17 cellular contexts compared by ENCODE assay signal in genomic region chr5:96087939-96088338, GRCh38.
"Had no signal": no experiment of that assay in that cellular context is flagged by ENCODE, and none has a peak within 500 bp of the region (broad histone marks: within the 10 kb centered on the region; RNA-seq: fewer than 3 reads in every experiment).

No MANE protein-coding gene starts in this region.

- H3K27ac Mint-ChIP-seq: activated naive CD8-positive, alpha-beta T cell treated with anti-CD3 and anti-CD28 coated beads, Interleukin-2, amount 10 ng/mL, durations not matched to agents 7 days and 5 days; immature natural killer cell had no signal

- H3K36me3 Mint-ChIP-seq: activated naive CD8-positive, alpha-beta T cell treated with anti-CD3 and anti-CD28 coated beads, Interleukin-2, amount 10 ng/mL, durations not matched to agents 7 days and 5 days; immature natural killer cell had no signal

- FAIRE-seq: endothelial cell of umbilical vein, pancreas had no signal

- H3K27ac ChIP-seq: foreskin keratinocyte, pancreas, sigmoid colon, spleen, stomach, thoracic aorta, upper lobe of right lung had no signal

- H3K9me3 Mint-ChIP-seq: activated naive CD8-positive, alpha-beta T cell treated with anti-CD3 and anti-CD28 coated beads, Interleukin-2, amount 10 ng/mL, durations not matched to agents 7 days and 5 days; immature natural killer cell had no signal

- H3K4me3 Mint-ChIP-seq: activated naive CD8-positive, alpha-beta T cell treated with anti-CD3 and anti-CD28 coated beads, Interleukin-2, amount 10 ng/mL, durations not matched to agents 7 days and 5 days; immature natural killer cell had no signal

- H3K9me3 ChIP-seq: pancreas, sigmoid colon, spleen, stomach, thoracic aorta, upper lobe of right lung had no signal

- H3K4me3 ChIP-seq: pancreas, sigmoid colon, spleen, stomach, thoracic aorta, upper lobe of right lung had no signal

- H3K27me3 ChIP-seq: foreskin keratinocyte, pancreas, sigmoid colon, spleen, stomach, upper lobe of right lung had no signal

- DNase-seq: activated CD4-positive, alpha-beta T cell treated with anti-CD3 and anti-CD28 coated beads, Interleukin-2, amount 50 U/mL, for 1 hour; activated CD8-positive, alpha-beta memory T cell treated with anti-CD3 and anti-CD28 coated beads for 24 hours; activated gamma-delta T cell treated with Interleukin-2 at 50 U/mL for 16 hours; activated naive CD8-positive, alpha-beta T cell treated with anti-CD3 and anti-CD28 coated beads, Interleukin-2, amount 10 ng/mL, durations not matched to agents 7 days and 5 days; cortex of kidney; effector CD4-positive, alpha-beta T cell; foreskin keratinocyte; immature natural killer cell; pancreas; sigmoid colon; spleen; stomach; T1000; upper lobe of right lung had no signal

- ATAC-seq: activated CD4-positive, CD25-positive, alpha-beta regulatory T cell treated with anti-CD3 and anti-CD28 coated beads, Interleukin-2, amount 50 U/mL, for 24 hours; foreskin keratinocyte; upper lobe of right lung had no signal

- H3K36me3 ChIP-seq: pancreas, sigmoid colon, spleen, stomach, thoracic aorta, upper lobe of right lung had no signal

- H3K4me1 Mint-ChIP-seq: immature natural killer cell had no signal

- H3K4me1 ChIP-seq: sigmoid colon, spleen, upper lobe of right lung had no signal
